ENCODE assay signal across 15 cellular contexts in the genomic region with DNA sequence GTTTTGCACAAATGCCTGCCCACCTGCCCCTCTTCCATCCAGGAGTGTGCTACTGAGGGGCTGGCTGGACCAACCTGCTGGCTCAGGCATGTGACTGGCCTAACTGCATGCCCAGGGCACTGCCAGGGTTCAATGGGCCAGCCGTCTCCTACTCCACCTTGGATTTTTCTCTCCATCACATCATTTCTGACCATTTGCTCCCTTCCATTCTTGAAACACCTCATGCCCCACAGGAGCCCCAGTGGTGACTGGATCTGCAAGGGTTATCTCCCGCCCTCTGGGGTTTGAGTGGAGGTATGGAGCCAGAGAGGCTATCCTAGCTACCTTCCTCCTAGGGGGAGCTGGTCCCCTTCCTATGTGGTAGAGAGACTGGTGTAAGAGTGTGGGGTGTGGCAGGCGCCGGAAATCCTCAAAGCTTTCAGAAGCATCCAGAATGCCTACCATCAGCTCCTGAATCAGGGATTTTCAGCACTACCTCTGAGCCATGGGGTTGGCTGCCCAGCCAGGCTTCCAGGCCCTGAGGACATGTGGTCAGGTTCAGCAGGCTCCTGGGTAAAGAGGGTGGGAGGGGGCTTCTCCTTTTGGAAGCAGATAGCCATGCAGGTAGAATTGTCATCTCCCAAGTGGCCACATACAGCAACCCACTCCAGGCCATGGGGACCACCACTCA. TPM values are rescaled to one million over a fixed set of nuclear protein-coding genes. Genes with fewer than 3 reads are reported as not detected.
DNase-seq lines count a peak whose midpoint lies in the region; ATAC-seq and TF ChIP-seq lines count a peak whose summit lies in the region.
"Had no signal": no experiment of that assay in that cellular context is flagged by ENCODE, and none has a peak within 500 bp of the region (broad histone marks: within the 10 kb centered on the region; RNA-seq: fewer than 3 reads in every experiment).

No MANE protein-coding gene starts in this region.

- no peak overlapping the region for H3K4me3 Mint-ChIP-seq in activated naive CD8-positive, alpha-beta T cell treated with anti-CD3 and anti-CD28 coated beads, Interleukin-2, amount 10 ng/mL, durations not matched to agents 7 days and 5 days
- no peak overlapping the region for H3K4me3 Mint-ChIP-seq in activated naive CD8-positive, alpha-beta T cell treated with anti-CD3 and anti-CD28 coated beads, Interleukin-2, amount 50 U/mL, for 24 hours
- no peak overlapping the region for H3K4me3 Mint-ChIP-seq in immature natural killer cell

- H3K27ac Mint-ChIP-seq in activated naive CD8-positive, alpha-beta T cell treated with anti-CD3 and anti-CD28 coated beads, Interleukin-2, amount 10 ng/mL, durations not matched to agents 7 days and 5 days, result no peak overlapping the region
- no peak overlapping the region for H3K27ac Mint-ChIP-seq in activated naive CD8-positive, alpha-beta T cell treated with anti-CD3 and anti-CD28 coated beads, Interleukin-2, amount 50 U/mL, for 24 hours
- H3K27ac Mint-ChIP-seq in immature natural killer cell, result no peak overlapping the region

- no peaks in the 10 kb centered on the region for H3K27me3 ChIP-seq in Peyer's patch

- peaks cover 0 to 27% (median 6%) of the 10 kb centered on the region in 4 donors for H3K4me1 ChIP-seq in Peyer's patch

- H3K36me3 Mint-ChIP-seq in activated naive CD8-positive, alpha-beta T cell treated with anti-CD3 and anti-CD28 coated beads, Interleukin-2, amount 10 ng/mL, durations not matched to agents 7 days and 5 days, result peaks cover 14% of the 10 kb centered on the region
- H3K36me3 Mint-ChIP-seq in activated naive CD8-positive, alpha-beta T cell treated with anti-CD3 and anti-CD28 coated beads, Interleukin-2, amount 50 U/mL, for 24 hours (ENCODE audit: low read depth), result peaks cover 18% of the 10 kb centered on the region
- H3K36me3 Mint-ChIP-seq in immature natural killer cell, result peaks cover 0 to 4% (median 4%) of the 10 kb centered on the region in 3 donors
- H3K36me3 Mint-ChIP-seq: CD4-positive, CD25-positive, alpha-beta regulatory T cell had no signal

- no peak overlapping the region for H3K4me3 ChIP-seq in Peyer's patch

- no peak overlapping the region for H3K27ac ChIP-seq in Peyer's patch

- no peaks in the 10 kb centered on the region for H3K9me3 Mint-ChIP-seq in activated naive CD8-positive, alpha-beta T cell treated with anti-CD3 and anti-CD28 coated beads, Interleukin-2, amount 10 ng/mL, durations not matched to agents 7 days and 5 days
- no peaks in the 10 kb centered on the region for H3K9me3 Mint-ChIP-seq in activated naive CD8-positive, alpha-beta T cell treated with anti-CD3 and anti-CD28 coated beads, Interleukin-2, amount 50 U/mL, for 24 hours
- no peaks in the 10 kb centered on the region for H3K9me3 Mint-ChIP-seq in immature natural killer cell
- H3K9me3 Mint-ChIP-seq: CD4-positive, CD25-positive, alpha-beta regulatory T cell had no signal

- no peaks in the 10 kb centered on the region for H3K36me3 ChIP-seq in Peyer's patch

- POLR2A ChIA-PET in activated naive CD8-positive, alpha-beta T cell treated with anti-CD3 and anti-CD28 coated beads, Interleukin-2, amount 10 ng/mL, durations not matched to agents 7 days and 5 days (lab: Charles Lee), result no interaction called here

- no peak for TF ChIP-seq CTCF in Peyer's patch (IDR thresholded peaks at IDR 0.05)

- H3K9me3 ChIP-seq in Peyer's patch, result no peaks in the 10 kb centered on the region

- peaks cover 33% of the 10 kb centered on the region for H3K4me1 Mint-ChIP-seq in activated naive CD8-positive, alpha-beta T cell treated with anti-CD3 and anti-CD28 coated beads, Interleukin-2, amount 10 ng/mL, durations not matched to agents 7 days and 5 days
- peaks cover 33% of the 10 kb centered on the region for H3K4me1 Mint-ChIP-seq in activated naive CD8-positive, alpha-beta T cell treated with anti-CD3 and anti-CD28 coated beads, Interleukin-2, amount 50 U/mL, for 24 hours
- H3K4me1 Mint-ChIP-seq in immature natural killer cell, result peaks cover 35 to 38% of the 10 kb centered on the region in 2 donors

- no peak for ATAC-seq in activated naive CD8-positive, alpha-beta T cell treated with anti-CD3 and anti-CD28 coated beads, Interleukin-2, amount 10 ng/mL, durations not matched to agents 7 days and 5 days (ENCODE audit: low read depth)
- no peak for ATAC-seq in activated naive CD8-positive, alpha-beta T cell treated with anti-CD3 and anti-CD28 coated beads, Interleukin-2, amount 50 U/mL, for 24 hours
- no peak for ATAC-seq in left lobe of liver
- ATAC-seq in GM21515 (IDR thresholded peaks at IDR 0.05; ENCODE audit: unreplicated experiment), result no peak

- peak; percentile 16 for DNase-seq in activated naive CD8-positive, alpha-beta T cell treated with anti-CD3 and anti-CD28 coated beads, Interleukin-2, amount 10 ng/mL, durations not matched to agents 7 days and 5 days
- no peak for DNase-seq in activated naive CD8-positive, alpha-beta T cell treated with anti-CD3 and anti-CD28 coated beads, Interleukin-2, amount 50 U/mL, for 24 hours
- DNase-seq in Peyer's patch (peak in 2 of 3 donors; percentile 21 to 36), left lobe of liver (ENCODE audit: low spot score) (peak; percentile 39), ureter (ENCODE audit: low spot score) (peak; percentile 29), immature natural killer cell (no peak)
- no peak for DNase-seq in effector CD8-positive, alpha-beta T cell (lab: John Stamatoyannopoulos, UW)
- DNase-seq: AML-193; CD4-positive, CD25-positive, alpha-beta regulatory T cell; Karpas-422; MM.1S; NCI-H1105; NCI-H187; NCI-H446 treated with DMSO at 0.1 percent for 48 hours had no signal

- H3K27me3 Mint-ChIP-seq in activated naive CD8-positive, alpha-beta T cell treated with anti-CD3 and anti-CD28 coated beads, Interleukin-2, amount 10 ng/mL, durations not matched to agents 7 days and 5 days, result no peaks in the 10 kb centered on the region
- no peaks in the 10 kb centered on the region for H3K27me3 Mint-ChIP-seq in activated naive CD8-positive, alpha-beta T cell treated with anti-CD3 and anti-CD28 coated beads, Interleukin-2, amount 50 U/mL, for 24 hours
- H3K27me3 Mint-ChIP-seq in immature natural killer cell (ENCODE audit: low read depth in 3 of 3), result peaks cover 7 to 21% (median 12%) of the 10 kb centered on the region in 3 donors
- H3K27me3 Mint-ChIP-seq: CD4-positive, CD25-positive, alpha-beta regulatory T cell had no signal

- TF ChIP-seq POLR2A in Peyer's patch (IDR thresholded peaks at IDR 0.05), result no peak

RNA-seq across cellular contexts. Expression of a gene that starts 2.9 kb away (rescaled TPM):
- 10 to 100 TPM; 86.2 to 88.2 TPM for total RNA-seq in activated naive CD8-positive, alpha-beta T cell treated with anti-CD3 and anti-CD28 coated beads, Interleukin-2, amount 10 ng/mL, durations not matched to agents 7 days and 5 days
- total RNA-seq in Peyer's patch, result 10 to 100 TPM; 18.2 to 52.7 (median 26.4) TPM
- 80.9 TPM for total RNA-seq in left lobe of liver
- 90.4 TPM for total RNA-seq in ureter
- polyA plus RNA-seq in immature natural killer cell, result 100 to 1,000 TPM in 1 of 3 donors, 10 to 100 TPM in 2; 58.7 to 109 (median 82.4) TPM

RNA-seq across cellular contexts. Expression of a gene that starts 8.9 kb away (rescaled TPM):
- 10 to 100 TPM; 30.5 to 32.6 TPM for total RNA-seq in activated naive CD8-positive, alpha-beta T cell treated with anti-CD3 and anti-CD28 coated beads, Interleukin-2, amount 10 ng/mL, durations not matched to agents 7 days and 5 days
- total RNA-seq in Peyer's patch (10 to 100 TPM; 23.1 to 34.6 (median 27.4) TPM), left lobe of liver (10.3 TPM), ureter (34.3 TPM)
- polyA plus RNA-seq in immature natural killer cell, result 10 to 100 TPM; 10.3 to 12.1 (median 11.3) TPM

Comparison
In these comparisons a context has a peak if more than half of its experiments do, and no peak if none do; other contexts are left out.
1. DNase-seq: peak in activated naive CD8-positive, alpha-beta T cell treated with anti-CD3 and anti-CD28 coated beads, Interleukin-2, amount 10 ng/mL, durations not matched to agents 7 days and 5 days (single experiment), Peyer's patch (2 of 3), left lobe of liver (single experiment) and ureter (single experiment); none in activated naive CD8-positive, alpha-beta T cell treated with anti-CD3 and anti-CD28 coated beads, Interleukin-2, amount 50 U/mL, for 24 hours (single experiment), effector CD8-positive, alpha-beta T cell (single experiment) and immature natural killer cell (0 of 3).